ENCODE assay signal across 17 cellular contexts in the genomic region with DNA sequence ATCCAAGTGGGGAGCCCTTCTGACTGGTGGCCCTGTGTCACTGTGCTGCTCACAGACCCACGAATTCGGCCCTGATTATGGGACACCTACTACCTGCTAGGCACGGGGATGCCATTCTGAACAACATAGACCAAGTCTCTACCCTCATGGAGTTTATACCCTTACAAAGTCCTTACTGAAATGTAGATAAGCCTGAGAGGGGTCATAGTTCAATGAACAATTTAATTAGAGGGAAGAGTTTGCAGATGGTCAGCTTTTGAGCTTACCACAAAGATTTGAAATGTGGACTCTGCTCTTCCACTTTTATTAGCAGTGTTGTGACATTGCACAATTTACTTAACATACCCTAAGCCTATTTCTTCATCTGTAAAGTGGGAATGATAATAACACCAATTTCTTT.
DNase-seq lines count a peak whose midpoint lies in the region; ATAC-seq, FAIRE-seq and TF ChIP-seq lines count a peak whose summit lies in the region.
"Had no signal": no experiment of that assay in that cellular context is flagged by ENCODE, and none has a peak within 500 bp of the region (broad histone marks: within the 10 kb centered on the region; RNA-seq: fewer than 3 reads in every experiment).

No MANE protein-coding gene starts in this region.

- H3K18ac ChIP-seq in neuronal stem cell (ENCODE audit: low read length): no peak overlapping the region

- peak; percentile 17 for ATAC-seq in GM19438 (IDR thresholded peaks at IDR 0.05; ENCODE audit: low read depth, unreplicated experiment)
- peak; percentile 12 for ATAC-seq in HG02642 (IDR thresholded peaks at IDR 0.05; ENCODE audit: poor library complexity, unreplicated experiment)
- ATAC-seq in K562: no peak
- no peak for ATAC-seq in GM21529 (IDR thresholded peaks at IDR 0.05; ENCODE audit: unreplicated experiment)
- ATAC-seq in GM18511 (IDR thresholded peaks at IDR 0.05; ENCODE audit: unreplicated experiment): no peak

- no peaks in the 10 kb centered on the region for H3K27me3 ChIP-seq in K562 (ENCODE audit: control insufficient read depth in 2 of 2, insufficient read depth in 2 of 2, low read length in 2 of 2)
- no peaks in the 10 kb centered on the region for H3K27me3 ChIP-seq in neuronal stem cell (ENCODE audit: control insufficient read depth in 3 of 3, insufficient read depth in 3 of 3, low read depth in 1 of 3, low read length in 3 of 3)
- H3K27me3 ChIP-seq: BLaER1 had no signal

- H2BK15ac ChIP-seq in neuronal stem cell (ENCODE audit: low read length): no peak overlapping the region

- 2% methylated on average over 3 of the region's 3 CpGs for WGBS in K562 (ENCODE audit: insufficient coverage, low coverage, missing lambda C conversion rate)
- WGBS in neuronal stem cell (ENCODE audit: extremely low coverage in 2 of 2, insufficient read length in 2 of 2, insufficient replicate concordance in 1 of 2), 2 donors: no CpG with 5 or more reads among the region's 3 CpGs

- FAIRE-seq in K562 (lab: Jason Lieb, UNC): no peak
- FAIRE-seq: HTR-8/SVneo had no signal

- H3K9me3 ChIP-seq in K562 (replicated peaks; ENCODE audit: control insufficient read depth, insufficient read depth, low read depth, low read length): no peaks in the 10 kb centered on the region
- no peaks in the 10 kb centered on the region for H3K9me3 ChIP-seq in neuronal stem cell (replicated peaks in 1 of 2; ENCODE audit: control insufficient read depth in 2 of 2, insufficient read depth in 1 of 2, low read depth in 1 of 2, low read length in 2 of 2)
- H3K9me3 ChIP-seq: BLaER1 had no signal

- no peak for TF ChIP-seq RAD21 in K562 (CRISPR knock-in tag; conservative IDR thresholded peaks at IDR 0.05 in 1 of 2, IDR thresholded peaks at IDR 0.05 in 1 of 2)

- CTCF ChIA-PET in K562 (lab: Yijun Ruan, JAX; ENCODE audit: low intra/inter-chr PET ratio): no interaction called here

- H2AFZ ChIP-seq in K562 (ENCODE audit: low read depth, low read length) (no peak overlapping the region), neuronal stem cell (ENCODE audit: low read length) (no peak overlapping the region)

- POLR2A ChIA-PET in K562 (lab: Yijun Ruan, JAX): no interaction called here

- TF ChIP-seq EP300 in K562 (IDR thresholded peaks at IDR 0.05; ENCODE audit: low read length): no peak

- H3K36me3 Mint-ChIP-seq in immature natural killer cell: no peaks in the 10 kb centered on the region
- H3K36me3 Mint-ChIP-seq: CD14-positive monocyte; CD4-positive, alpha-beta memory T cell had no signal

- intact Hi-C loops in K562 (cut with micrococcal nuclease): no loop called here

- H3K27ac ChIP-seq in K562 (ENCODE audit: extremely low read depth, low read depth, low read length) (no peak overlapping the region), neuronal stem cell (replicated peaks; ENCODE audit: low read length) (no peak overlapping the region)
- H3K27ac ChIP-seq: BLaER1 had no signal

- no peak overlapping the region for H2BK5ac ChIP-seq in neuronal stem cell (ENCODE audit: low read length)

- H3K9me3 Mint-ChIP-seq in immature natural killer cell: peaks cover 0 to 4% (median 0%) of the 10 kb centered on the region in 6 donors
- H3K9me3 Mint-ChIP-seq: H9 had no signal

- no peak overlapping the region for H4K91ac ChIP-seq in neuronal stem cell (ENCODE audit: low read depth, low read length, poor library complexity)

- H3K14ac ChIP-seq in neuronal stem cell (ENCODE audit: low read length): no peak overlapping the region

- H4K8ac ChIP-seq in neuronal stem cell (ENCODE audit: low read depth, low read length): no peak overlapping the region

- H3K4me1 Mint-ChIP-seq in immature natural killer cell: peaks cover 0 to 5% of the 10 kb centered on the region in 2 donors
- H3K4me1 Mint-ChIP-seq: CD4-positive, alpha-beta memory T cell; H9 had no signal

- in situ Hi-C loops in K562 (cut with MboI): no loop called here

- H3K36me3 ChIP-seq in K562 (ENCODE audit: control insufficient read depth, insufficient read depth, low read length) (no peaks in the 10 kb centered on the region), neuronal stem cell (replicated peaks in 1 of 2; ENCODE audit: control insufficient read depth in 2 of 2, insufficient read depth in 2 of 2, low read length in 2 of 2) (no peaks in the 10 kb centered on the region)
- H3K36me3 ChIP-seq: BLaER1 had no signal

- TF ChIP-seq CTCF in K562 (IDR thresholded peaks at IDR 0.05 in 2 of 3, conservative IDR thresholded peaks at IDR 0.05 in 1 of 3; ENCODE audit: insufficient read depth in 2 of 3, low read depth in 1 of 3, low read length in 3 of 3): no peak

- no peak overlapping the region for H3K23ac ChIP-seq in neuronal stem cell (ENCODE audit: low read depth, low read length, poor library complexity)

- H3K4me3 Mint-ChIP-seq in immature natural killer cell: no peak overlapping the region
- H3K4me3 Mint-ChIP-seq: CD14-positive monocyte; CD4-positive, alpha-beta memory T cell; H9 had no signal

- H2AK5ac ChIP-seq in neuronal stem cell (ENCODE audit: low read depth, low read length): peak overlapping the region; percentile 20

- H3K4ac ChIP-seq in neuronal stem cell (ENCODE audit: low read length): no peak overlapping the region

- H3K79me2 ChIP-seq in K562 (ENCODE audit: control insufficient read depth, insufficient read depth, low read length): no peaks in the 10 kb centered on the region

- H4K20me1 ChIP-seq in K562 (replicated peaks; ENCODE audit: control insufficient read depth, insufficient read depth, low read length): no peaks in the 10 kb centered on the region
- H4K20me1 ChIP-seq: BLaER1 had no signal

- H3K4me1 ChIP-seq in K562 (replicated peaks in 1 of 2; ENCODE audit: control insufficient read depth in 2 of 2, insufficient read depth in 2 of 2, low read length in 2 of 2): no peaks in the 10 kb centered on the region; a peak in 1 of 5 replicates
- H3K4me1 ChIP-seq in neuronal stem cell (ENCODE audit: control insufficient read depth in 2 of 2, insufficient read depth in 1 of 2, low read depth in 1 of 2, low read length in 2 of 2): peaks cover 0 to 5% of the 10 kb centered on the region in 2 donors
- H3K4me1 ChIP-seq: BLaER1 had no signal

- no peaks in the 10 kb centered on the region for H3K27me3 Mint-ChIP-seq in immature natural killer cell (ENCODE audit: low read depth in 3 of 3)

- H3K27ac Mint-ChIP-seq in immature natural killer cell: no peak overlapping the region
- H3K27ac Mint-ChIP-seq: CD14-positive monocyte; CD4-positive, alpha-beta memory T cell; H9 had no signal

- H3K9ac ChIP-seq in K562 (ENCODE audit: insufficient read depth in 1 of 2, low read depth in 2 of 2, low read length in 2 of 2): no peak overlapping the region
- no peak overlapping the region for H3K9ac ChIP-seq in neuronal stem cell (ENCODE audit: low read depth, low read length, poor library complexity)
- H3K9ac ChIP-seq: BLaER1 had no signal

- no peak overlapping the region for H2BK120ac ChIP-seq in neuronal stem cell (ENCODE audit: low read depth, low read length)

- DNase-seq in K562 (ENCODE audit: extremely low read depth in 1 of 4, low spot score in 3 of 4) (no peak), neuronal stem cell (ENCODE audit: low spot score) (no peak), immature natural killer cell (no peak), medulla oblongata (ENCODE audit: extremely low spot score) (no peak)
- DNase-seq: 8988T; CD4-positive, alpha-beta memory T cell; DMS153; DMS79 treated with DMSO at 0.1 percent for 48 hours; GF-D8 had no signal

- no peaks in the 10 kb centered on the region for H3K9me1 ChIP-seq in K562 (ENCODE audit: control insufficient read depth, insufficient read depth, low read length)

- peaks cover 2% of the 10 kb centered on the region for H3K79me1 ChIP-seq in neuronal stem cell (ENCODE audit: low read depth, low read length)

- no peak for TF ChIP-seq POLR2A in K562 (conservative IDR thresholded peaks at IDR 0.05)

- H3K4me2 ChIP-seq in K562 (ENCODE audit: insufficient read depth, low read length) (no peak overlapping the region), neuronal stem cell (ENCODE audit: insufficient read depth, low read length, poor library complexity, severe bottlenecking) (no peak overlapping the region)
- H3K4me2 ChIP-seq: BLaER1 had no signal

- H3K4me3 ChIP-seq in K562: no peak overlapping the region
- H3K4me3 ChIP-seq in neuronal stem cell (ENCODE audit: low read length in 2 of 2): no peak overlapping the region
- H3K4me3 ChIP-seq: BLaER1 had no signal

- no peak overlapping the region for H2BK12ac ChIP-seq in neuronal stem cell (ENCODE audit: low read length)

- BruUV-seq in K562 (replicated peaks; lab: Mats Ljungman, UMichigan): no TSS peak

TF ChIP-seq in K562, 482 proteins besides CTCF, POLR2A, EP300 and RAD21:
- no peak for TF ChIP-seq HNRNPUL1 (IDR thresholded peaks at IDR 0.05; ENCODE audit: low read length)
- no peak for TF ChIP-seq MXI1 (IDR thresholded peaks at IDR 0.05; ENCODE audit: low read depth, low read length)
- no peak for TF ChIP-seq RFX1 (IDR thresholded peaks at IDR 0.05)
- TF ChIP-seq PRMT5 (CRISPR knock-in tag; IDR thresholded peaks at IDR 0.05): no peak
- TF ChIP-seq ZNF184 (CRISPR knock-in tag; IDR thresholded peaks at IDR 0.05): no peak
- TF ChIP-seq CEBPB (tag; IDR thresholded peaks at IDR 0.05): peak; percentile 23; the same call in 1 of the 2 replicates
- TF ChIP-seq NFIC (IDR thresholded peaks at IDR 0.05): no peak
- no peak for TF ChIP-seq HDAC2 (IDR thresholded peaks at IDR 0.05)
- no peak for TF ChIP-seq ZNF324 (CRISPR knock-in tag; IDR thresholded peaks at IDR 0.05)
TF ChIP-seq in K562: peak in this region for 1.

Comparison
In these comparisons a context has a peak if more than half of its experiments do, and no peak if none do; other contexts are left out.
1. ATAC-seq: peak in GM19438 (single experiment) and HG02642 (single experiment); none in K562 (single experiment), GM21529 (single experiment) and GM18511 (single experiment).